9 cellular contexts compared by ENCODE assay signal in genomic region chr2:42442774-42443173, GRCh38. TPM values are rescaled to one million over a fixed set of nuclear protein-coding genes. Genes with fewer than 3 reads are reported as not detected.
"Had no signal": no experiment of that assay in that cellular context is flagged by ENCODE, and none has a peak within 500 bp of the region (broad histone marks: within the 10 kb centered on the region; RNA-seq: fewer than 3 reads in every experiment).

No MANE protein-coding gene starts in this region.

- H3K4me3 ChIP-seq: GM23338, HAP-1 had no signal

- H3K9me3 ChIP-seq: HAP-1 had no signal

- H3K27me3 Mint-ChIP-seq: IgD-negative memory B cell had no signal

- H3K36me3 ChIP-seq: HAP-1 had no signal

- DNase-seq: H7, HFFc6, KBM-7 had no signal

- H3K27ac Mint-ChIP-seq: GM23338, HFFc6, IgD-negative memory B cell had no signal

- H3K4me3 Mint-ChIP-seq: GM23338, HFFc6, IgD-negative memory B cell had no signal

- H3K27ac ChIP-seq: HL-60 had no signal

- ATAC-seq: GM23338, HCT116, HepG2 had no signal

- H3K9me3 Mint-ChIP-seq: GM23338, HFFc6, IgD-negative memory B cell had no signal

- H3K4me1 Mint-ChIP-seq: IgD-negative memory B cell had no signal

RNA-seq across cellular contexts. Expression of gene KCNG3, which starts 51.0 kb away (rescaled TPM):
- total RNA-seq: HFFc6 had no signal
- polyA plus RNA-seq: IgD-negative memory B cell had no signal
